ENCODE assay signal across 1 cellular context in the genomic region with DNA sequence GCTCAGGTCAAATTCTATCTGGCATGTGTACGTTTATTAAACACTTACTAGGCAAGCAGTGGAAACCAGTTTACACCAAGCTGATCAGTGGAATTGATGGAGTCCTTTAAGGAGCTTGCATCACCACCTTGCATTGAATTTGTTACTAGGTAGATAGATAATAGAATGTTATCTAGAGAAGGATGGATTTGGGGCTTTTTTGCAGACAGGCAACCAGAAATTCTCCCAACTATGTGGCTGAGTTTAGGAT.
TF ChIP-seq lines count a peak whose summit lies in the region.

No MANE protein-coding gene starts in this region.

TF ChIP-seq in HepG2, 621 proteins besides CTCF, POLR2A, EP300 and RAD21 (continued from another document):
- TF ChIP-seq, protein P1, sequence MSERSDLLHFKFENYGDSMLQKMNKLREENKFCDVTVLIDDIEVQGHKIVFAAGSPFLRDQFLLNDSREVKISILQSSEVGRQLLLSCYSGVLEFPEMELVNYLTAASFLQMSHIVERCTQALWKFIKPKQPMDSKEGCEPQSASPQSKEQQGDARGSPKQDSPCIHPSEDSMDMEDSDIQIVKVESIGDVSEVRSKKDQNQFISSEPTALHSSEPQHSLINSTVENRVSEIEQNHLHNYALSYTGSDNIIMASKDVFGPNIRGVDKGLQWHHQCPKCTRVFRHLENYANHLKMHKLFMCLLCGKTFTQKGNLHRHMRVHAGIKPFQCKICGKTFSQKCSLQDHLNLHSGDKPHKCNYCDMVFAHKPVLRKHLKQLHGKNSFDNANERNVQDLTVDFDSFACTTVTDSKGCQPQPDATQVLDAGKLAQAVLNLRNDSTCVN (CRISPR knock-in tag; IDR thresholded peaks at IDR 0.05; ENCODE audit: borderline replicate concordance), result no peak
- TF ChIP-seq LCORL (IDR thresholded peaks at IDR 0.05) (0 out of 2 replicates have a peak, but pooled peaks have one; percentile 48), LCORL (CRISPR knock-in tag; IDR thresholded peaks at IDR 0.05) (no peak), CHD4 (IDR thresholded peaks at IDR 0.05; ENCODE audit: borderline replicate concordance, low read length) (0 out of 2 replicates have a peak, but pooled peaks have one; percentile 17), YEATS4 (CRISPR knock-in tag; IDR thresholded peaks at IDR 0.05; ENCODE audit: borderline replicate concordance) (0 out of 2 replicates have a peak, but pooled peaks have one; percentile 35), TCF7 (IDR thresholded peaks at IDR 0.05; ENCODE audit: low read depth) (no peak)
